In the genomic region with DNA sequence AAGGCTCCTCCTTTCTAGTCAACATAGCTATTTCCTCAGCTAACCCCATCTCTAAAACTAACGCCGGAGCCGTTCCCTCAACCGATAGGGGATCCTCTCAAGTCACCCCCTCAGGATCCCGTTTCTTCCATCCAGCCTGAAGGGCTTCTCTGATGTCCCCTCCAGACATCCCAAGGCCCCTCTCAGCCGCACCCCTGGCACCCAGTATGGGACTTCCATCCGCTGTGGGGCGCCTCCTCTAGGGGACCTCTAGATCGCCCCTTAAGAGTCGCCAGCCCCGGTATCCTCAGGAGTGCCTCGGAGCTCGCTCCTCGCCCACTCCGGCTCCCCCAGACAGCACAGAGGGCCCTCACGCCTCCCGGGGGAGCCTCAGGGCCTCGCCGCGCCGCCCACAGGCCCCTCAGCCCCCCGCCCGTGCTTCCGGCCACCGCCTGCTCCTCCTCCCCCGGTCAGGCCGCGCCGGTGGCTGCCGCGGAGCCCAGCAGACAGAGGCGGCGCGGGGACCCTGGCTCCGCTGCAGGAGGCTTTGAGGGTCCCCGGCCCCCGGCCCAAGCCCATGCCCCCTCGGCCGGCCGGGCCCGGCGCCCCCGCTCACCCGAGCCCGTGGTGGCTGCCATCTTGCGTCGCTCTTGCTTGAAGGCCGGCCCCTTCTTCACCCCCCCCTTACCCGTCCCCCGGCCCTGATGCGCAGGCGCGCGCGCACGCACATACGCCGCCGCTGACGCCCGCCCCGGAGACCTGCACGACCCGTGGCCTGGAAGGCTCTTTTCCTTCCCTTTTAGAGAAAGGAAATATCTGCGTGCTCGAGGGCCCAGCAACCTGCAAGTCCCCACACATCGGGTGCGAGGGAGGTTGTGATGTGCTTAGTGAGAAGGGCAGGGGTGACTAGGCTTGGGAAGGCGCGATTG, we compare ENCODE assay signal across 8 cellular contexts. TPM values are rescaled to one million over a fixed set of nuclear protein-coding genes. Genes with fewer than 3 reads are reported as not detected.
A peak's percentile ranks its signal among the peaks of the same experiment; 100 is the strongest.
DNase-seq lines count a peak whose midpoint lies in the region; ATAC-seq and TF ChIP-seq lines count a peak whose summit lies in the region.

A gene (minus strand): TSS at position 639 of the 908 bp plus-strand sequence. CDS start 22 bp downstream, at position 617.

- peak within 1 kb of the TSS; percentile 79 to 80 for H3K4me3 ChIP-seq in cardiac fibroblast (replicated peaks in 1 of 2; ENCODE audit: low read depth in 2 of 2, low read length in 2 of 2)
- peak within 1 kb of the TSS; percentile 66 to 93 (median 86) for H3K4me3 ChIP-seq in spleen

- H3K9me3 ChIP-seq in spleen = no peaks in the 10 kb centered on the region

- peaks cover 62 to 85% (median 77%) of the 10 kb centered on the region in 6 donors for H3K4me1 ChIP-seq in spleen

- no peaks in the 10 kb centered on the region for H3K27me3 ChIP-seq in spleen (replicated peaks in 1 of 7)

- H3K27ac ChIP-seq in spleen = peak within 1 kb of the TSS; percentile 92 to 98 (median 97)

- DNase-seq in NCI-H345 treated with DMSO at 0.1 percent for 48 hours (lab: John Stamatoyannopoulos, UW; ENCODE audit: unreplicated experiment) (peak; percentile 63), cardiac fibroblast (ENCODE audit: low read depth in 2 of 2) (peak; percentile 87 to 94), inferior parietal cortex (ENCODE audit: extremely low spot score) (peak; percentile 75), spleen (peak; percentile 98)
- DNase-seq in activated CD4-positive, CD25-positive, alpha-beta regulatory T cell (lab: John Stamatoyannopoulos, UW) = peak; percentile 62 to 81 (median 78)

- TF ChIP-seq CTCF in cardiac fibroblast (IDR thresholded peaks at IDR 0.05; ENCODE audit: low read depth, low read length) (peak; percentile 47), spleen (IDR thresholded peaks at IDR 0.05 in 8 of 11, conservative IDR thresholded peaks at IDR 0.05 in 3 of 11) (peak in 7 of 11 experiments; percentile 9 to 53 (median 23))

- intact Hi-C loops in spleen (cut with DNase I; ENCODE audit: low total_unique reads) = no loop called here

- ATAC-seq in GM18498 (IDR thresholded peaks at IDR 0.05; ENCODE audit: unreplicated experiment) = peak; percentile 41
- peak; percentile 34 for ATAC-seq in HG03159 (IDR thresholded peaks at IDR 0.05; ENCODE audit: unreplicated experiment)
- ATAC-seq in HG02870 (IDR thresholded peaks at IDR 0.05; ENCODE audit: unreplicated experiment) = no peak

- H3K36me3 ChIP-seq in spleen = peaks cover 0 to 12% (median 0%) of the 10 kb centered on the region in 6 donors

- peak in 1 of 3 donors; percentile 76 for TF ChIP-seq POLR2A in spleen (IDR thresholded peaks at IDR 0.05)

- 0 to 1% (median 1%) methylated on average over 38 to 70 of the region's 70 CpGs for WGBS in spleen, 5 donors

RNA-seq across cellular contexts. Expression of the gene that starts here (rescaled TPM):
- total RNA-seq in spleen = 100 to 1,000 TPM; 110 to 140 (median 131) TPM
- polyA plus RNA-seq in spleen = 10 to 100 TPM; 62.3 to 76.9 (median 69.5) TPM
